Comparison of ENCODE assay signal across 8 cellular contexts in genomic region chr2:241315879-241316700, GRCh38. TPM values are rescaled to one million over a fixed set of nuclear protein-coding genes. Genes with fewer than 3 reads are reported as not detected.
DNase-seq lines count a peak whose midpoint lies in the region; ATAC-seq, FAIRE-seq and TF ChIP-seq lines count a peak whose summit lies in the region.

TSS of gene SEPTIN2 (plus strand) at chr2:241315925. CDS start at chr2:241324233, 8,308 bp downstream.

- no peak within 1 kb of the TSS for H4K91ac ChIP-seq in neuronal stem cell (ENCODE audit: low read depth, low read length, poor library complexity)

- FAIRE-seq in A549 (lab: Jason Lieb, UNC), result no peak

- H3K4me1 ChIP-seq in A549 (peaks cover 66% of the 10 kb centered on the region), neuronal stem cell (ENCODE audit: control insufficient read depth in 2 of 2, insufficient read depth in 1 of 2, low read depth in 1 of 2, low read length in 2 of 2) (peaks cover 2 to 16% of the 10 kb centered on the region in 2 donors), tibial artery (peaks cover 0 to 71% (median 48%) of the 10 kb centered on the region in 4 donors)

- peaks cover 7% of the 10 kb centered on the region for H3K79me1 ChIP-seq in neuronal stem cell (ENCODE audit: low read depth, low read length)

- peak within 1 kb of the TSS; percentile 90 for H3K23ac ChIP-seq in neuronal stem cell (ENCODE audit: low read depth, low read length, poor library complexity)

- no peak within 1 kb of the TSS for H2BK120ac ChIP-seq in neuronal stem cell (ENCODE audit: low read depth, low read length)

- ATAC-seq in A549 (peak; percentile 76 to 79), HG03060 (IDR thresholded peaks at IDR 0.05; ENCODE audit: low read depth, unreplicated experiment) (peak; percentile 18)

- peak within 1 kb of the TSS; percentile 79 for H2BK5ac ChIP-seq in neuronal stem cell (ENCODE audit: low read length)

- peak within 1 kb of the TSS; percentile 99 for H3K9ac ChIP-seq in neuronal stem cell (ENCODE audit: low read depth, low read length, poor library complexity)

- no peak for TF ChIP-seq CTCF in A549 (IDR thresholded peaks at IDR 0.05)
- no peak for TF ChIP-seq CTCF in fibroblast of pulmonary artery (IDR thresholded peaks at IDR 0.05; ENCODE audit: low read length, missing control alignments)
- TF ChIP-seq CTCF in tibial artery (IDR thresholded peaks at IDR 0.05), result no peak

- no peak within 1 kb of the TSS for H3K4ac ChIP-seq in neuronal stem cell (ENCODE audit: low read length)

- H3K14ac ChIP-seq in neuronal stem cell (ENCODE audit: low read length), result peak within 1 kb of the TSS; percentile 83

- DNase-seq in A549 (ENCODE audit: low read depth in 1 of 2, low spot score in 1 of 2) (peak; percentile 36 to 76), NOMO-1 treated with dmso at 0.1 percent for 144 hours (lab: John Stamatoyannopoulos, UW; ENCODE audit: unreplicated experiment) (peak; percentile 39), fibroblast of pulmonary artery (ENCODE audit: low read depth) (peak; percentile 53), neuronal stem cell (ENCODE audit: low spot score) (no peak), tibial artery (peak in 1 of 2 donors; percentile 68)
- peak; percentile 85 to 87 for DNase-seq in activated T-cell treated with anti-CD3 and anti-CD28 coated beads, Interleukin-2, amount 50 U/mL, for 48 hours

- no peak for TF ChIP-seq RAD21 in A549 (conservative IDR thresholded peaks at IDR 0.05 in 1 of 2, IDR thresholded peaks at IDR 0.05 in 1 of 2)

- H3K4me2 ChIP-seq in A549 (peak within 1 kb of the TSS; percentile 97), neuronal stem cell (ENCODE audit: insufficient read depth, low read length, poor library complexity, severe bottlenecking) (peak within 1 kb of the TSS; percentile 82)

- H2AK5ac ChIP-seq in neuronal stem cell (ENCODE audit: low read depth, low read length), result peak within 1 kb of the TSS; percentile 92

- peak within 1 kb of the TSS; percentile 98 for H3K18ac ChIP-seq in neuronal stem cell (ENCODE audit: low read length)

- peaks cover 0 to 41% of the 10 kb centered on the region in 2 donors for H3K36me3 ChIP-seq in neuronal stem cell (replicated peaks in 1 of 2; ENCODE audit: control insufficient read depth in 2 of 2, insufficient read depth in 2 of 2, low read length in 2 of 2)
- no peaks in the 10 kb centered on the region for H3K36me3 ChIP-seq in tibial artery

- no peak for TF ChIP-seq EP300 in A549 (IDR thresholded peaks at IDR 0.05)

- no peak within 1 kb of the TSS for H4K8ac ChIP-seq in neuronal stem cell (ENCODE audit: low read depth, low read length)

- H2AFZ ChIP-seq in neuronal stem cell (ENCODE audit: low read length), result peak within 1 kb of the TSS; percentile 96

- H3K27ac ChIP-seq in A549 (peak within 1 kb of the TSS; percentile 99 to 100), neuronal stem cell (replicated peaks; ENCODE audit: low read length) (peak within 1 kb of the TSS; percentile 92), tibial artery (peak within 1 kb of the TSS; percentile 91 to 99)

- POLR2A ChIA-PET in A549 (lab: Yijun Ruan, JAX), result interaction anchor here (0.6 to 1.9 kb wide), 6 partner anchors 9 to 384 kb away, joined by 3 to 7 read pairs (median 4); partner anchors contain the start of gene FARP2

- TF ChIP-seq POLR2A in A549 (IDR thresholded peaks at IDR 0.05; ENCODE audit: low read length) (peak; percentile 68), GM18526 (IDR thresholded peaks at IDR 0.05; ENCODE audit: extremely low read depth, insufficient read length) (peak; percentile 84)

- H3K27me3 ChIP-seq in neuronal stem cell (ENCODE audit: control insufficient read depth in 3 of 3, insufficient read depth in 3 of 3, low read depth in 1 of 3, low read length in 3 of 3) (no peaks in the 10 kb centered on the region), tibial artery (no peaks in the 10 kb centered on the region)

- 1% methylated on average over 29 of the region's 76 CpGs for WGBS in A549 (ENCODE audit: missing lambda C conversion rate)
- WGBS in neuronal stem cell (ENCODE audit: extremely low coverage in 2 of 2, insufficient read length in 2 of 2, insufficient replicate concordance in 1 of 2), 2 donors, result no CpG with 5 or more reads among the region's 76 CpGs

- no peak within 1 kb of the TSS for H2BK12ac ChIP-seq in neuronal stem cell (ENCODE audit: low read length)

- H3K4me3 ChIP-seq in A549, result peak within 1 kb of the TSS; percentile 76
- peak within 1 kb of the TSS; percentile 98 for H3K4me3 ChIP-seq in fibroblast of pulmonary artery (replicated peaks; ENCODE audit: low read depth, low read length)
- H3K4me3 ChIP-seq in neuronal stem cell (ENCODE audit: low read length in 2 of 2), result peak within 1 kb of the TSS; percentile 95 to 99
- peak within 1 kb of the TSS; percentile 96 to 99 for H3K4me3 ChIP-seq in tibial artery

- intact Hi-C loops in tibial artery (cut with DNase I; ENCODE audit: low total_unique reads), result loop anchor here (1.0 kb wide), 1 partner anchor 44 kb away; no protein-coding TSS in a partner anchor

- no peak within 1 kb of the TSS for H2BK15ac ChIP-seq in neuronal stem cell (ENCODE audit: low read length)

- H3K9me3 ChIP-seq in A549, result no peaks in the 10 kb centered on the region
- no peaks in the 10 kb centered on the region for H3K9me3 ChIP-seq in neuronal stem cell (replicated peaks in 1 of 2; ENCODE audit: control insufficient read depth in 2 of 2, insufficient read depth in 1 of 2, low read depth in 1 of 2, low read length in 2 of 2)
- no peaks in the 10 kb centered on the region for H3K9me3 ChIP-seq in tibial artery

- CTCF ChIA-PET in A549 (lab: Yijun Ruan, JAX), result interaction anchor here (0.6 to 2.6 kb wide), 11 partner anchors 8 to 418 kb away, joined by 3 to 14 read pairs (median 4); partner anchors contain the start of gene D2HGDH

TF ChIP-seq in A549, 52 proteins besides CTCF, POLR2A, EP300 and RAD21 (continues in another document):
- TF ChIP-seq RCOR1 (IDR thresholded peaks at IDR 0.05; ENCODE audit: low read depth, low read length) (no peak), KDM5A (IDR thresholded peaks at IDR 0.05) (peak; percentile 59), CEBPB (IDR thresholded peaks at IDR 0.05) (no peak), RNF2 (IDR thresholded peaks at IDR 0.05; ENCODE audit: borderline replicate concordance, low read depth) (no peak), REST (IDR thresholded peaks at IDR 0.05) (peak; percentile 26; the same call in 1 of the 2 replicates), TP53 (CRISPR knock-in tag; IDR thresholded peaks at IDR 0.05) (no peak), ESRRA (IDR thresholded peaks at IDR 0.05; ENCODE audit: borderline replicate concordance, low read length) (no peak), CBX8 (IDR thresholded peaks at IDR 0.05) (no peak), FOSL2 (IDR thresholded peaks at IDR 0.05) (no peak), FOSL2 (CRISPR knock-in tag; IDR thresholded peaks at IDR 0.05) (no peak), ELK1 (IDR thresholded peaks at IDR 0.05; ENCODE audit: low read depth, low read length) (no peak), USF2 (IDR thresholded peaks at IDR 0.05) (no peak), MAFK (IDR thresholded peaks at IDR 0.05; ENCODE audit: partially characterized antibody) (no peak)

RNA-seq across cellular contexts. Expression of gene SEPTIN2, which starts in this region (rescaled TPM):
- polyA plus RNA-seq in A549 (2011; rRNA removed), result 660 and 762 TPM in 2 replicates
- polyA plus RNA-seq in A549 (2012; cell fraction: cytosol; rRNA removed), result 183 and 200 TPM in 2 replicates
- polyA plus RNA-seq in A549 (2012; cell fraction: nucleus; rRNA removed), result 107 and 190 TPM in 2 replicates
- polyA plus RNA-seq in A549 (2017; fragmentation: RNase III; extraction: RNeasy Plus Mini Kit Qiagen cat#74134 plus additional on column Dnase treatment), result 341 to 359 TPM (median 358 TPM) in 3 replicates
- polyA minus RNA-seq in A549 (2011; rRNA and poly(A)+ RNA removed), result 343 and 364 TPM in 2 replicates
- polyA plus RNA-seq in neuronal stem cell (2013, experiment 1 of 2), result 264 TPM
- 273 TPM for polyA plus RNA-seq in neuronal stem cell (2013, experiment 2 of 2)
